Comparison of ENCODE assay signal across 10 cellular contexts in genomic region chr11:114167355-114168085, GRCh38.
DNase-seq lines count a peak whose midpoint lies in the region; ATAC-seq and TF ChIP-seq lines count a peak whose summit lies in the region.
"Had no signal": no experiment of that assay in that cellular context is flagged by ENCODE, and none has a peak within 500 bp of the region (broad histone marks: within the 10 kb centered on the region; RNA-seq: fewer than 3 reads in every experiment).

No MANE protein-coding gene starts in this region.

- H3K4me3 ChIP-seq in heart left ventricle (peak overlapping the region in 6 of 12 donors; percentile 2 to 31 (median 8)), body of pancreas (no peak overlapping the region), urinary bladder (ENCODE audit: low read depth, low read length) (no peak overlapping the region)

- intact Hi-C loops in heart left ventricle (cut with DNase I), result loop anchor here in 1 of 10 donors (5.0 kb wide), 1 partner anchor 105 kb away; no protein-coding TSS in a partner anchor
- intact Hi-C loops in Right ventricle myocardium inferior (cut with DNase I), result no loop called here
- intact Hi-C loops in body of pancreas (cut with DNase I), result no loop called here
- intact Hi-C loops in natural killer cell (cut with micrococcal nuclease), result loop anchor here (2.0 kb wide), 1 partner anchor 17 kb away; no protein-coding TSS in a partner anchor

- no peaks in the 10 kb centered on the region for H3K36me3 Mint-ChIP-seq in natural killer cell

- peaks cover 97 to 99% of the 10 kb centered on the region in 2 donors for H3K4me1 Mint-ChIP-seq in natural killer cell

- H3K27ac ChIP-seq in heart left ventricle, result peak overlapping the region; percentile 80 to 100 (median 98)
- peak overlapping the region; percentile 44 to 99 (median 95) for H3K27ac ChIP-seq in body of pancreas
- H3K27ac ChIP-seq in urinary bladder (ENCODE audit: low read depth), result peak overlapping the region; percentile 72

- no peak for TF ChIP-seq POLR2A in heart left ventricle (IDR thresholded peaks at IDR 0.05)
- no peak for TF ChIP-seq POLR2A in body of pancreas (IDR thresholded peaks at IDR 0.05)

- H3K4me1 ChIP-seq in heart left ventricle (peaks cover 68 to 100% (median 94%) of the 10 kb centered on the region in 12 donors), body of pancreas (peaks cover 97% of the 10 kb centered on the region), urinary bladder (ENCODE audit: insufficient read depth) (peaks cover 10% of the 10 kb centered on the region)

- no peak for TF ChIP-seq CTCF in heart left ventricle (IDR thresholded peaks at IDR 0.05)
- no peak for TF ChIP-seq CTCF in body of pancreas (IDR thresholded peaks at IDR 0.05)
- TF ChIP-seq CTCF in natural killer cell (IDR thresholded peaks at IDR 0.05), result no peak

- ATAC-seq in heart left ventricle, result no peak
- no peak for ATAC-seq in Right ventricle myocardium inferior
- no peak for ATAC-seq in body of pancreas
- no peak for ATAC-seq in natural killer cell
- ATAC-seq: Panc1 had no signal

- H3K9me3 ChIP-seq in heart left ventricle (no peaks in the 10 kb centered on the region), body of pancreas (no peaks in the 10 kb centered on the region)

- peak overlapping the region; percentile 73 for H3K4me3 Mint-ChIP-seq in natural killer cell

- no peaks in the 10 kb centered on the region for H3K36me3 ChIP-seq in heart left ventricle
- no peaks in the 10 kb centered on the region for H3K36me3 ChIP-seq in body of pancreas (replicated peaks in 1 of 2; ENCODE audit: insufficient read depth in 1 of 2, low read depth in 2 of 2)
- no peaks in the 10 kb centered on the region for H3K36me3 ChIP-seq in urinary bladder (ENCODE audit: insufficient read depth)

- no peaks in the 10 kb centered on the region for H3K9me3 Mint-ChIP-seq in natural killer cell
- H3K9me3 Mint-ChIP-seq: IgD-negative memory B cell had no signal

- WGBS in heart left ventricle, 4 donors, result 34 to 47% (median 37%) methylated on average over 12 of the region's 12 CpGs
- 76 to 78% methylated on average over 12 of the region's 12 CpGs for WGBS in body of pancreas, 2 donors
- 57% methylated on average over 12 of the region's 12 CpGs for WGBS in urinary bladder

- H3K27ac Mint-ChIP-seq in natural killer cell, result peak overlapping the region; percentile 61 to 85

- DNase-seq in heart left ventricle, result no peak
- no peak for DNase-seq in Right ventricle myocardium inferior (ENCODE audit: missing footprints)
- DNase-seq in body of pancreas, result no peak
- no peak for DNase-seq in natural killer cell
- DNase-seq in DMS153 treated with DMSO at 0.1 percent for 48 hours (lab: John Stamatoyannopoulos, UW; ENCODE audit: unreplicated experiment), result no peak
- no peak for DNase-seq in ecto neural progenitor cell (ENCODE audit: low spot score)
- no peak for DNase-seq in NCI-H1436 treated with DMSO at 0.1 percent for 48 hours (lab: John Stamatoyannopoulos, UW)

- H3K27me3 Mint-ChIP-seq in natural killer cell (ENCODE audit: low read depth in 2 of 2), result no peaks in the 10 kb centered on the region

- H3K27me3 ChIP-seq in heart left ventricle, result no peaks in the 10 kb centered on the region
- no peaks in the 10 kb centered on the region for H3K27me3 ChIP-seq in body of pancreas
